Comparison of ENCODE assay signal across 20 cellular contexts in the genomic region with DNA sequence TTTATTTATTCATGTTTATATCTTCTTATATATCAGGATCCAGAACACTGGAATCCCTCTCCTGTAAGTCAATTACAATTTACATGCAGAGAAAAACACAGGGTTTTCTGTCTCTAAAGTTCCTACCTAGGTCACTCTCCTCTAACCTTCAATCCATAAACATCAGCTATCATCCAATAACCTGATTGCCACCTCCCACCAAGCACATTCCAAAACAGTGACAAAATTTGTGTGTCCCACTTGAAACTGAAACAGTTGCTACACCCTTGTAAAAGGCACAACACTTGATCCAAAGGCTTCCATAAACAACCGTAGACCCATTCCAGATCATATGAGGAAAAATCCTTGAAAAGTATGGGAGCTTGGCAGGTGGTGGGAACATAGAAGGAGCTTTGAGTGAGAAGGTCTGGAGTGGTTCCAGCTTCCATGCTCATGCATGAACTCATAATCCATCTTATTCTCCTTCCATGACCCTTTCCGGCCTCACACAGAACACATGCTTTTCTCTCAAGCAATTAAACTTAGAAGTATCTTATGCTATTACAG.
"Had no signal": no experiment of that assay in that cellular context is flagged by ENCODE, and none has a peak within 500 bp of the region (broad histone marks: within the 10 kb centered on the region; RNA-seq: fewer than 3 reads in every experiment).

No MANE protein-coding gene starts in this region.

- H3K4me3 ChIP-seq: dorsolateral prefrontal cortex, left ventricle myocardium inferior, lower lobe of right lung, right atrium auricular region, sigmoid colon, thyroid gland had no signal

- H3K4me1 ChIP-seq: left ventricle myocardium inferior, right atrium auricular region had no signal

- H3K27ac ChIP-seq: dorsolateral prefrontal cortex, foreskin keratinocyte, left ventricle myocardium inferior, lower lobe of right lung, right atrium auricular region, sigmoid colon, thyroid gland had no signal

- H3K27me3 ChIP-seq: dorsolateral prefrontal cortex, foreskin keratinocyte, right atrium auricular region, sigmoid colon, thyroid gland had no signal

- DNase-seq: cortex of kidney; dorsolateral prefrontal cortex; effector CD8-positive, alpha-beta T cell; immature natural killer cell; kidney; left cardiac atrium; left ventricle myocardium inferior; lower lobe of right lung; midbrain; naive B cell; occipital lobe; sigmoid colon; small intestine; stimulated activated CD4-positive, alpha-beta T cell treated with anti-CD3 and anti-CD28 coated beads, Interleukin-2, amount 100 ng/mL, for 48 hours; stimulated activated naive CD4-positive, alpha-beta T cell treated with Interleukin-2 at 50 U/mL for 16 hours; thyroid gland had no signal

- ATAC-seq: left cardiac atrium, lower lobe of right lung had no signal

- FAIRE-seq: endometrium, kidney, small intestine, urothelium cell line had no signal

- H3K9me3 ChIP-seq: left ventricle myocardium inferior, lower lobe of right lung, right atrium auricular region, sigmoid colon, thyroid gland had no signal

- H3K36me3 ChIP-seq: left ventricle myocardium inferior, lower lobe of right lung, right atrium auricular region, sigmoid colon, thyroid gland had no signal
